In the genomic region with DNA sequence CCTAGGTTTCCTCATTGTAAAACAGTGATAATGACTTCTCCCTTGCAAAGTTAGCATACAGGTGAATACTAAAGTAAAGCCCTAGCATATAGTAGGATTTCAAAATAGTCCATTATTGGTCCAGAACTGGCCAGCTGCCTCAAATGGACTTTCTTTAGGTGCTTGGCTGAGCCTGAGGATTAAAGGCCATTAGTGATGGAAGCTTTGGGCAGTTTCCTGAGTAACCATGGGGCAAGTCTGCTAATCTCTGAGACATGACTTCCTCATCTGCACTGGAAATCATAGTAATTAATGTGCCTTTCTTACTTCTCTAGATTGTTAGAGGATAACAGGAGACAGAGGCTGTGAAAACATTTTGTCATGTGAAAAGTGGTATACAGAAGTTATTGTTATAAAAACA, we compare ENCODE assay signal across 20 cellular contexts.
"Had no signal": no experiment of that assay in that cellular context is flagged by ENCODE, and none has a peak within 500 bp of the region (broad histone marks: within the 10 kb centered on the region; RNA-seq: fewer than 3 reads in every experiment).

No MANE protein-coding gene starts in this region.

- H3K9me3 ChIP-seq: gastroesophageal sphincter, mucosa of descending colon, neutrophil, transverse colon, vagina had no signal

- DNase-seq: activated CD4-positive, alpha-beta T cell treated with anti-CD3 and anti-CD28 coated beads, Interleukin-2, amount 10 ng/mL, durations not matched to agents 24 days and 14 days; activated CD8-positive, alpha-beta memory T cell treated with anti-CD3 and anti-CD28 coated beads, Interleukin-2, amount 50 U/mL, for 4 hours; activated CD8-positive, alpha-beta T cell treated with anti-CD3 and anti-CD28 coated beads, Interleukin-2, amount 10 ng/mL, durations not matched to agents 7 days and 5 days; activated gamma-delta T cell; activated T-cell treated with anti-CD3 and anti-CD28 coated beads, Interleukin-2, amount 50 U/mL, for 48 hours; amniotic stem cell; erythroblast; left colon; mammary epithelial cell; mucosa of descending colon; naive thymus-derived CD4-positive, alpha-beta T cell; retina; stimulated activated CD4-positive, alpha-beta T cell treated with anti-CD3 and anti-CD28 coated beads, Interleukin-2, amount 100 ng/mL, for 48 hours; T-helper 17 cell; transverse colon had no signal

- H3K4me3 Mint-ChIP-seq: activated CD4-positive, alpha-beta T cell treated with anti-CD3 and anti-CD28 coated beads, Interleukin-2, amount 10 ng/mL, durations not matched to agents 24 days and 14 days; activated CD8-positive, alpha-beta T cell treated with anti-CD3 and anti-CD28 coated beads, Interleukin-2, amount 10 ng/mL, durations not matched to agents 7 days and 5 days; activated naive CD8-positive, alpha-beta T cell; naive thymus-derived CD4-positive, alpha-beta T cell; stimulated activated memory B cell treated with anti-CD40 and anti-IgM and Interleukin-4, amounts not matched to agents 10 μg/mL and 1 μg/mL and 100 μg/mL, for 72 hours; T-helper 17 cell had no signal

- H3K27ac ChIP-seq: gastroesophageal sphincter, neutrophil, transverse colon, vagina had no signal

- H3K36me3 Mint-ChIP-seq: activated naive CD8-positive, alpha-beta T cell; naive thymus-derived CD4-positive, alpha-beta T cell; stimulated activated memory B cell treated with anti-CD40 and anti-IgM and Interleukin-4, amounts not matched to agents 10 μg/mL and 1 μg/mL and 100 μg/mL, for 72 hours had no signal

- H3K9me3 Mint-ChIP-seq: activated CD4-positive, alpha-beta T cell treated with anti-CD3 and anti-CD28 coated beads, Interleukin-2, amount 10 ng/mL, durations not matched to agents 24 days and 14 days; naive thymus-derived CD4-positive, alpha-beta T cell; stimulated activated memory B cell treated with anti-CD40 and anti-IgM and Interleukin-4, amounts not matched to agents 10 μg/mL and 1 μg/mL and 100 μg/mL, for 72 hours had no signal

- H3K27me3 Mint-ChIP-seq: activated CD4-positive, alpha-beta T cell treated with anti-CD3 and anti-CD28 coated beads, Interleukin-2, amount 10 ng/mL, durations not matched to agents 24 days and 14 days; activated naive CD8-positive, alpha-beta T cell had no signal

- ATAC-seq: activated CD8-positive, alpha-beta T cell treated with anti-CD3 and anti-CD28 coated beads, Interleukin-2, amount 10 ng/mL, durations not matched to agents 7 days and 5 days; gastroesophageal sphincter; left colon; mucosa of descending colon; naive thymus-derived CD4-positive, alpha-beta T cell; stimulated activated memory B cell treated with anti-CD40 and anti-IgM and Interleukin-4, amounts not matched to agents 10 μg/mL and 1 μg/mL and 100 μg/mL, for 72 hours; T-helper 17 cell had no signal

- H3K4me3 ChIP-seq: gastroesophageal sphincter, mucosa of descending colon, transverse colon, vagina had no signal

- H3K27ac Mint-ChIP-seq: activated CD4-positive, alpha-beta T cell treated with anti-CD3 and anti-CD28 coated beads, Interleukin-2, amount 10 ng/mL, durations not matched to agents 24 days and 14 days; activated CD8-positive, alpha-beta T cell treated with anti-CD3 and anti-CD28 coated beads, Interleukin-2, amount 10 ng/mL, durations not matched to agents 7 days and 5 days; activated naive CD8-positive, alpha-beta T cell; stimulated activated memory B cell treated with anti-CD40 and anti-IgM and Interleukin-4, amounts not matched to agents 10 μg/mL and 1 μg/mL and 100 μg/mL, for 72 hours; T-helper 17 cell had no signal

- H3K36me3 ChIP-seq: gastroesophageal sphincter, neutrophil, transverse colon, vagina had no signal

- H3K27me3 ChIP-seq: gastroesophageal sphincter, neutrophil, transverse colon, vagina had no signal

- H3K4me1 Mint-ChIP-seq: activated CD4-positive, alpha-beta T cell treated with anti-CD3 and anti-CD28 coated beads, Interleukin-2, amount 10 ng/mL, durations not matched to agents 24 days and 14 days; naive thymus-derived CD4-positive, alpha-beta T cell; stimulated activated memory B cell treated with anti-CD40 and anti-IgM and Interleukin-4, amounts not matched to agents 10 μg/mL and 1 μg/mL and 100 μg/mL, for 72 hours; T-helper 17 cell had no signal
